Comparison of ENCODE assay signal across 17 cellular contexts in the genomic region with DNA sequence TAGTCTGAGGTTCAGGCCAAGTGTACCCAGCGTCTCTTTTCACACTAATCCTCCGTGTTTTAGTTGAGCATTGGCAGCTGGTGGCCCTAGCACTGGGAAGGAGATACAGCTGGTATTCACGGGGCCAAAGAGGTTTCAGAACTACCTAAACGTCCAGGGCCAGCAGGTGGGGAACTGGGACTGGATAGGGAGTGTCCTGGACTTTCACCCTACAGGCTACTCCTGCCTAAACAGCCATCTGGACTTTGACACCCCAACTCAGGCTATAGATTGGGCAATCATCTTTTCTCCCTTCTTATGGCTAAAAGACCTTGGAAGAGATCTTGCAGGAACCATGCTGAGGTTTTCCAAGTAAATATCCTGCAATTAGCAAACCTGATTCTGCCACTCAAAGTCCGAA. TPM values are rescaled to one million over a fixed set of nuclear protein-coding genes. Genes with fewer than 3 reads are reported as not detected.
DNase-seq lines count a peak whose midpoint lies in the region; ATAC-seq and TF ChIP-seq lines count a peak whose summit lies in the region.
"Had no signal": no experiment of that assay in that cellular context is flagged by ENCODE, and none has a peak within 500 bp of the region (broad histone marks: within the 10 kb centered on the region; RNA-seq: fewer than 3 reads in every experiment).

No MANE protein-coding gene starts in this region.

- H3K79me2 ChIP-seq in HCT116 (ENCODE audit: insufficient read depth, low read length) = no peaks in the 10 kb centered on the region
- H3K79me2 ChIP-seq: parathyroid adenoma had no signal

- H3K36me3 ChIP-seq in HCT116 (ENCODE audit: control insufficient read depth in 1 of 2, insufficient read depth in 2 of 2, low read length in 2 of 2) (no peaks in the 10 kb centered on the region), WERI-Rb-1 (no peaks in the 10 kb centered on the region), adrenal gland (replicated peaks in 1 of 2) (no peaks in the 10 kb centered on the region)
- H3K36me3 ChIP-seq: suprapubic skin had no signal

- H3K9me3 ChIP-seq in HCT116 (ENCODE audit: control insufficient read depth in 1 of 2, insufficient read depth in 1 of 2, low read depth in 1 of 2, low read length in 2 of 2) (no peaks in the 10 kb centered on the region), WERI-Rb-1 (ENCODE audit: severe bottlenecking) (no peaks in the 10 kb centered on the region), adrenal gland (replicated peaks in 1 of 3) (no peaks in the 10 kb centered on the region)
- H3K9me3 ChIP-seq: suprapubic skin had no signal

- no peak for TF ChIP-seq POLR2A in HCT116 (IDR thresholded peaks at IDR 0.05; ENCODE audit: borderline replicate concordance, extremely low read depth, insufficient read depth, insufficient read length)
- TF ChIP-seq POLR2A in adrenal gland (IDR thresholded peaks at IDR 0.05) = no peak

- no peak overlapping the region for H3K27ac ChIP-seq in HCT116 (ENCODE audit: low read depth, low read length)
- no peak overlapping the region for H3K27ac ChIP-seq in WERI-Rb-1
- H3K27ac ChIP-seq in layer of hippocampus (ENCODE audit: low read depth, low read length) = peak overlapping the region; percentile 10
- peak overlapping the region in 1 of 5 donors; percentile 28 for H3K27ac ChIP-seq in adrenal gland
- H3K27ac ChIP-seq: parathyroid adenoma, suprapubic skin had no signal

- DNase-seq in HCT116 (ENCODE audit: low read depth, low spot score) = no peak
- peak; percentile 27 for DNase-seq in WERI-Rb-1
- peak; percentile 44 for DNase-seq in renal cortical epithelial cell (ENCODE audit: low read depth)
- no peak for DNase-seq in NCI-H2029 treated with DMSO at 0.1 percent for 48 hours (lab: John Stamatoyannopoulos, UW)
- no peak for DNase-seq in SIG-M5 (lab: John Stamatoyannopoulos, UW)
- DNase-seq in adrenal gland = no peak
- DNase-seq: activated T-cell treated with anti-CD3 and anti-CD28 coated beads, Interleukin-2, amount 50 U/mL, for 72 hours; dorsolateral prefrontal cortex; EL; MM.1S; NCI-H774; SHP77; T1000 had no signal

- CTCF ChIA-PET in HCT116 (lab: Charles Lee) = no interaction called here

- no peak; a peak in 1 of 6 replicates for TF ChIP-seq CTCF in HCT116 (IDR thresholded peaks at IDR 0.05 in 2 of 3, conservative IDR thresholded peaks at IDR 0.05 in 1 of 3; ENCODE audit: borderline replicate concordance in 1 of 3, insufficient read depth in 1 of 3, low read depth in 2 of 3, low read length in 2 of 3)
- TF ChIP-seq CTCF in WERI-Rb-1 (IDR thresholded peaks at IDR 0.05; ENCODE audit: low read depth, low read length) = no peak
- TF ChIP-seq CTCF in adrenal gland (IDR thresholded peaks at IDR 0.05) = no peak

- 47 to 77% (median 66%) methylated on average over 5 of the region's 5 CpGs for WGBS in adrenal gland, 4 donors

- no peaks in the 10 kb centered on the region for H3K9me2 ChIP-seq in HCT116 (ENCODE audit: insufficient read depth)

- H3K9ac ChIP-seq in HCT116 (ENCODE audit: low read length) = no peak overlapping the region
- H3K9ac ChIP-seq: parathyroid adenoma had no signal

- no TSS peak for BruUV-seq in HCT116 (replicated peaks; lab: Mats Ljungman, UMichigan)

- H3K4me1 ChIP-seq in HCT116 (ENCODE audit: control insufficient read depth in 1 of 2, insufficient read depth in 2 of 2, low read length in 2 of 2) (peaks cover 0 to 11% of the 10 kb centered on the region in 2 experiments; a peak in 2 of 4 replicates), adrenal gland (replicated peaks in 1 of 2) (peaks cover 0 to 5% of the 10 kb centered on the region in 2 donors)
- H3K4me1 ChIP-seq: parathyroid adenoma had no signal

- H3K27me3 ChIP-seq in HCT116 (ENCODE audit: insufficient read depth, low read length) (peaks cover 14% of the 10 kb centered on the region; the same call in 1 of the 2 replicates), WERI-Rb-1 (ENCODE audit: insufficient read depth, low read depth, severe bottlenecking) (peaks cover 38% of the 10 kb centered on the region), layer of hippocampus (ENCODE audit: control insufficient read depth, insufficient read depth, low read length) (peaks cover 8% of the 10 kb centered on the region), adrenal gland (peaks cover 30% of the 10 kb centered on the region)

- peak; percentile 39 for TF ChIP-seq RAD21 in HCT116 (IDR thresholded peaks at IDR 0.05; ENCODE audit: low read depth)

- intact Hi-C loops in HCT116 (cut with micrococcal nuclease) (no loop called here), adrenal gland (cut with DNase I) (no loop called here)

- H3K4me3 ChIP-seq in HCT116 (replicated peaks in 1 of 2; ENCODE audit: low read depth in 1 of 2, low read length in 2 of 2) (no peak overlapping the region), WERI-Rb-1 (ENCODE audit: low read depth, low read length) (no peak overlapping the region), adrenal gland (peak overlapping the region in 1 of 4 donors; percentile 56)

- ATAC-seq in HCT116 (peak; percentile 64), HG02884 (IDR thresholded peaks at IDR 0.05; ENCODE audit: unreplicated experiment) (no peak)
- ATAC-seq: activated T-cell treated with anti-CD3 and anti-CD28 coated beads, Interleukin-2, amount 50 U/mL, for 72 hours had no signal

- peak overlapping the region; percentile 78 for H2AFZ ChIP-seq in HCT116 (ENCODE audit: low read depth, low read length, poor library complexity, severe bottlenecking)
- H2AFZ ChIP-seq: parathyroid adenoma had no signal

- H4K20me1 ChIP-seq in HCT116 (ENCODE audit: insufficient read depth) = no peaks in the 10 kb centered on the region

- peak overlapping the region; percentile 56 for H3K4me2 ChIP-seq in HCT116 (ENCODE audit: low read length)

- POLR2A ChIA-PET in HCT116 (lab: Charles Lee) = no interaction called here

- RAD21 ChIA-PET in HCT116 (lab: Charles Lee; ENCODE audit: low non-redundant PET in 1 of 2, low total read pairs in 2 of 2, uncharacterized antibody in 2 of 2, unreplicated experiment in 2 of 2) = interaction anchor here in 1 of 2 experiments (0.7 kb wide), 1 partner anchor 193 kb away, joined by 3 read pairs; no protein-coding TSS in a partner anchor

TF ChIP-seq in HCT116, 20 proteins besides CTCF, POLR2A, EP300 and RAD21:
- TF ChIP-seq, protein P1, sequence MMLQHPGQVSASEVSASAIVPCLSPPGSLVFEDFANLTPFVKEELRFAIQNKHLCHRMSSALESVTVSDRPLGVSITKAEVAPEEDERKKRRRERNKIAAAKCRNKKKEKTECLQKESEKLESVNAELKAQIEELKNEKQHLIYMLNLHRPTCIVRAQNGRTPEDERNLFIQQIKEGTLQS (IDR thresholded peaks at IDR 0.05) = no peak

RNA-seq across cellular contexts. Expression of a gene that starts 2.8 kb away (rescaled TPM):
- total RNA-seq in HCT116 (2021; ENCODE audit: unreplicated experiment) (0.17 TPM), renal cortical epithelial cell (2.9 and 25.4 TPM in 2 replicates), adrenal gland (100 to 1,000 TPM in 1 of 8 donors, 10 to 100 TPM in 7; 28.7 to 116 (median 43.9) TPM)
- 0.21 and 0.31 TPM in 2 replicates for polyA plus RNA-seq in HCT116 (2012)
- polyA plus RNA-seq in adrenal gland = 10 to 100 TPM in 1 of 3 donors, 1 to 10 TPM in 2; 6.9 to 27.2 (median 9.0) TPM

Comparison
In these comparisons a context has a peak if more than half of its experiments do, and no peak if none do; other contexts are left out.
1. DNase-seq: peak in WERI-Rb-1 (single experiment) and renal cortical epithelial cell (single experiment); none in HCT116 (single experiment), NCI-H2029 treated with DMSO at 0.1 percent for 48 hours (single experiment), SIG-M5 (single experiment) and adrenal gland (0 of 7).